In the genomic region with DNA sequence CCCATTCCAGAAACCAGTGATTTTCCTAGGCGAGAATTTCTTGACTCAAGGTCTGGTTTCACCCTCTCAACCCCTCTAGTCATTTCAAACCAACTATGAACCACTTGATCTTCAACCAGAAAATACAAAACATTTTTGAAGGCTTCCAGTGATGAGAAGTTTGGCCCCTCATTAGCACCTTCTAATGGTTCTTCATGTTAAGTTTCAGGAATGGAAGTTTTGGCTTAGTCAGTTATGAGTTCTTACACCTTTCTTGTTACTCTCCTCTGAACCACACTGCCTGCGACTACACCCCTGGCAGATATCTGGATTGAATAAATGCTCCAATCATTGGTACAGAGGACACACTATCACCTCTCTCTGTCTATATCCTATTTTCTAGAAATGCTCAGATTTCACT, we compare ENCODE assay signal across 21 cellular contexts.
DNase-seq lines count a peak whose midpoint lies in the region; ATAC-seq and TF ChIP-seq lines count a peak whose summit lies in the region.
"Had no signal": no experiment of that assay in that cellular context is flagged by ENCODE, and none has a peak within 500 bp of the region (broad histone marks: within the 10 kb centered on the region; RNA-seq: fewer than 3 reads in every experiment).

No MANE protein-coding gene starts in this region.

- peak; percentile 65 to 68 for ATAC-seq in activated CD4-positive, CD25-positive, alpha-beta regulatory T cell treated with anti-CD3 and anti-CD28 coated beads, Interleukin-2, amount 50 U/mL, for 24 hours
- peak; percentile 35 for ATAC-seq in activated naive CD8-positive, alpha-beta T cell treated with anti-CD3 and anti-CD28 coated beads, Interleukin-2, amount 50 U/mL, for 24 hours
- ATAC-seq in stimulated activated naive CD8-positive, alpha-beta T cell treated with anti-CD3 and anti-CD28 coated beads, Interleukin-15, Interleukin-2, amounts not matched to agents 100 U/mL and 50 U/mL, for 24 hours = peak; percentile 40
- ATAC-seq: GM23338, HCT116 had no signal

- peaks cover 52% of the 10 kb centered on the region for H3K36me3 Mint-ChIP-seq in activated naive CD4-positive, alpha-beta T cell treated with anti-CD3 and anti-CD28 coated beads, Interleukin-2, amount 50 U/mL, for 24 hours
- H3K36me3 Mint-ChIP-seq in activated naive CD8-positive, alpha-beta T cell treated with anti-CD3 and anti-CD28 coated beads, Interleukin-2, amount 50 U/mL, for 24 hours (ENCODE audit: low read depth) = peaks cover 74% of the 10 kb centered on the region

- no peak for TF ChIP-seq CTCF in GM10248 (IDR thresholded peaks at IDR 0.05; ENCODE audit: control extremely low read depth, extremely low read depth, low read depth, missing control alignments)

- DNase-seq in activated CD4-positive, CD25-positive, alpha-beta regulatory T cell treated with anti-CD3 and anti-CD28 coated beads, Interleukin-2, amount 50 U/mL, for 72 hours = no peak
- DNase-seq in activated naive CD4-positive, alpha-beta T cell treated with anti-CD3 and anti-CD28 coated beads, Interleukin-2, amount 50 U/mL, for 16 hours = no peak
- no peak for DNase-seq in activated naive CD8-positive, alpha-beta T cell treated with anti-CD3 and anti-CD28 coated beads, Interleukin-2, amount 50 U/mL, for 24 hours
- no peak for DNase-seq in stimulated activated naive CD8-positive, alpha-beta T cell treated with anti-CD3 and anti-CD28 coated beads, Interleukin-15, Interleukin-2, amounts not matched to agents 100 U/mL and 50 U/mL, for 24 hours
- DNase-seq in GM10248 (ENCODE audit: extremely low spot score) (no peak), NCI-H82 treated with DMSO at 0.1 percent for 48 hours (lab: John Stamatoyannopoulos, UW; ENCODE audit: unreplicated experiment) (no peak)
- DNase-seq: BE2C, DMS 273 treated with DMSO at 0.1 percent for 48 hours, GF-D8, IMR-90, Karpas-422, MM.1S, NCI-H1092 treated with DMSO at 0.1 percent for 48 hours, NCI-H2081 treated with DMSO at 0.1 percent for 48 hours, NCI-H510A treated with DMSO at 0.1 percent for 48 hours, NCI-H82, PC-9 had no signal

- H3K4me3 Mint-ChIP-seq in activated naive CD4-positive, alpha-beta T cell treated with anti-CD3 and anti-CD28 coated beads, Interleukin-2, amount 50 U/mL, for 24 hours = peak overlapping the region; percentile 13
- no peak overlapping the region for H3K4me3 Mint-ChIP-seq in activated naive CD8-positive, alpha-beta T cell treated with anti-CD3 and anti-CD28 coated beads, Interleukin-2, amount 50 U/mL, for 24 hours
- H3K4me3 Mint-ChIP-seq: GM23338 had no signal

- peak overlapping the region; percentile 94 for H3K27ac Mint-ChIP-seq in activated naive CD4-positive, alpha-beta T cell treated with anti-CD3 and anti-CD28 coated beads, Interleukin-2, amount 50 U/mL, for 24 hours
- H3K27ac Mint-ChIP-seq in activated naive CD8-positive, alpha-beta T cell treated with anti-CD3 and anti-CD28 coated beads, Interleukin-2, amount 50 U/mL, for 24 hours = peak overlapping the region; percentile 84
- H3K27ac Mint-ChIP-seq: GM23338 had no signal

- CTCF ChIA-PET in GM10248 (lab: Yijun Ruan, JAX) = no interaction called here

- H3K4me1 Mint-ChIP-seq in activated naive CD4-positive, alpha-beta T cell treated with anti-CD3 and anti-CD28 coated beads, Interleukin-2, amount 50 U/mL, for 24 hours = peaks cover 96% of the 10 kb centered on the region
- H3K4me1 Mint-ChIP-seq in activated naive CD8-positive, alpha-beta T cell treated with anti-CD3 and anti-CD28 coated beads, Interleukin-2, amount 50 U/mL, for 24 hours = peaks cover 94% of the 10 kb centered on the region

- H3K27me3 Mint-ChIP-seq in activated naive CD4-positive, alpha-beta T cell treated with anti-CD3 and anti-CD28 coated beads, Interleukin-2, amount 50 U/mL, for 24 hours = no peaks in the 10 kb centered on the region
- no peaks in the 10 kb centered on the region for H3K27me3 Mint-ChIP-seq in activated naive CD8-positive, alpha-beta T cell treated with anti-CD3 and anti-CD28 coated beads, Interleukin-2, amount 50 U/mL, for 24 hours

- H3K9me3 Mint-ChIP-seq in activated naive CD4-positive, alpha-beta T cell treated with anti-CD3 and anti-CD28 coated beads, Interleukin-2, amount 50 U/mL, for 24 hours = peaks cover 6% of the 10 kb centered on the region
- peaks cover 4% of the 10 kb centered on the region for H3K9me3 Mint-ChIP-seq in activated naive CD8-positive, alpha-beta T cell treated with anti-CD3 and anti-CD28 coated beads, Interleukin-2, amount 50 U/mL, for 24 hours
- H3K9me3 Mint-ChIP-seq: GM23338 had no signal

- POLR2A ChIA-PET in GM10248 (lab: Yijun Ruan, JAX) = no interaction called here
